ENCODE assay signal across 1 cellular context in genomic region chrX:149628768-149629167, GRCh38.
A peak's percentile ranks its signal among the peaks of the same experiment; 100 is the strongest.
TF ChIP-seq lines count a peak whose summit lies in the region.

No MANE protein-coding gene starts in this region.

TF ChIP-seq in HepG2, 621 proteins besides CTCF, POLR2A, EP300 and RAD21:
- TF ChIP-seq NR2F6 (IDR thresholded peaks at IDR 0.05) (peak; percentile 50), NR2F6 (CRISPR knock-in tag; IDR thresholded peaks at IDR 0.05) (peak; percentile 47; the same call in 1 of the 2 replicates), ZBTB49 (CRISPR knock-in tag; IDR thresholded peaks at IDR 0.05; ENCODE audit: borderline replicate concordance) (no peak), RCOR2 (CRISPR knock-in tag; IDR thresholded peaks at IDR 0.05) (no peak), AKNA (CRISPR knock-in tag; IDR thresholded peaks at IDR 0.05; ENCODE audit: borderline replicate concordance) (no peak), ARID3A (IDR thresholded peaks at IDR 0.05; ENCODE audit: low read depth, low read length) (peak; percentile 59; the same call in 1 of the 2 replicates), ZNF503 (CRISPR knock-in tag; IDR thresholded peaks at IDR 0.05) (no peak), ZNF33B (CRISPR knock-in tag; IDR thresholded peaks at IDR 0.05) (no peak), SAP130 (CRISPR knock-in tag; IDR thresholded peaks at IDR 0.05; ENCODE audit: low read depth) (0 out of 2 replicates have a peak, but pooled peaks have one; percentile 14), NR2F1 (CRISPR knock-in tag; IDR thresholded peaks at IDR 0.05) (peak in 1 of 2 experiments; percentile 77; a peak in 2 of 4 replicates), RXRB (CRISPR knock-in tag; IDR thresholded peaks at IDR 0.05; ENCODE audit: borderline replicate concordance) (0 out of 2 replicates have a peak, but pooled peaks have one; percentile 29), RARA (CRISPR knock-in tag; IDR thresholded peaks at IDR 0.05) (peak; percentile 61), FOXP1 (IDR thresholded peaks at IDR 0.05) (no peak), FOXP1 (CRISPR knock-in tag; IDR thresholded peaks at IDR 0.05) (0 out of 2 replicates have a peak, but pooled peaks have one; percentile 5), TEAD3 (CRISPR knock-in tag; optimal IDR thresholded peaks at IDR 0.05; ENCODE audit: borderline replicate concordance) (peak; percentile 57)
- TF ChIP-seq, protein P1, sequence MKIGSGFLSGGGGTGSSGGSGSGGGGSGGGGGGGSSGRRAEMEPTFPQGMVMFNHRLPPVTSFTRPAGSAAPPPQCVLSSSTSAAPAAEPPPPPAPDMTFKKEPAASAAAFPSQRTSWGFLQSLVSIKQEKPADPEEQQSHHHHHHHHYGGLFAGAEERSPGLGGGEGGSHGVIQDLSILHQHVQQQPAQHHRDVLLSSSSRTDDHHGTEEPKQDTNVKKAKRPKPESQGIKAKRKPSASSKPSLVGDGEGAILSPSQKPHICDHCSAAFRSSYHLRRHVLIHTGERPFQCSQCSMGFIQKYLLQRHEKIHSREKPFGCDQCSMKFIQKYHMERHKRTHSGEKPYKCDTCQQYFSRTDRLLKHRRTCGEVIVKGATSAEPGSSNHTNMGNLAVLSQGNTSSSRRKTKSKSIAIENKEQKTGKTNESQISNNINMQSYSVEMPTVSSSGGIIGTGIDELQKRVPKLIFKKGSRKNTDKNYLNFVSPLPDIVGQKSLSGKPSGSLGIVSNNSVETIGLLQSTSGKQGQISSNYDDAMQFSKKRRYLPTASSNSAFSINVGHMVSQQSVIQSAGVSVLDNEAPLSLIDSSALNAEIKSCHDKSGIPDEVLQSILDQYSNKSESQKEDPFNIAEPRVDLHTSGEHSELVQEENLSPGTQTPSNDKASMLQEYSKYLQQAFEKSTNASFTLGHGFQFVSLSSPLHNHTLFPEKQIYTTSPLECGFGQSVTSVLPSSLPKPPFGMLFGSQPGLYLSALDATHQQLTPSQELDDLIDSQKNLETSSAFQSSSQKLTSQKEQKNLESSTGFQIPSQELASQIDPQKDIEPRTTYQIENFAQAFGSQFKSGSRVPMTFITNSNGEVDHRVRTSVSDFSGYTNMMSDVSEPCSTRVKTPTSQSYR (CRISPR knock-in tag; IDR thresholded peaks at IDR 0.05; ENCODE audit: borderline replicate concordance), result 0 out of 2 replicates have a peak, but pooled peaks have one; percentile 8
